8 cellular contexts compared by ENCODE assay signal in the genomic region with DNA sequence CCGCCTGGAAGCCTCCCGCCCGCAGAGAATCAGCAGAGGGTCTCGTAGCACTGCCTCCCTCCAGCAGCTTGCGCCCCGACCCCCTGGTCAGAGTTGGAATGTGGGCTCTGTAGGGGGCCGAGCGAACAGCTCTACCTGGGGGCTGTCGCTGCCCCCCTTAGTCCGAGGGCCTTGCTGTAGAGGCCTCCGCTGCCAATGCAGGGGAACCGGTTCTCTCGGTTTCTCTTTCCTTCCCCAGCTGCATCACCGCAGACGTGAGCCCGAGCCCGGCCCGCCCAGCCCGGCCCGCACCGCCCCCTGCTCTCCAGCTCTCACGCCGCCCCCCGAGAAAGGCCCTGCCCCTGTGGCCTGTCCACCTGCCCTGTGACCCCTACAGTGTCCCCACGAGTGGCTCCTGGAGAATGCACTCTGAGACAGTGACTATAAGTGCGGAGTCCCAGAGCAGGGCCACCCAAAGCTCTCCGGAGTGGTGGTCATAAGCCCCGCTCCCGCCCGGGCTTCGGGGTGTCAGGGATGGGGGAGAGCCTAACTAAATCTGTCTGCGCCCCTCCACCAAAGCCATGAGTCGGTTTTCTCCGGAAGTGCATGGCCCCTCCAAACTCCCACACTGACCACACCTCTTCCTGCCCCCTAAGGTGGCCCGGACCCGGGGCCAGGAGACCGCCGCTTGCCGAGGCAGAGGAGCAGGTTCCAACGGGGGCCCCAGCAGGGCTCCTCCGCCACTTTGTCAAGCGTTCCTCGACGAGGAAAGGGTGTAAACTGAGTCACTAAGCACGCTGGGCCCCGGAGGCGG. TPM values are rescaled to one million over a fixed set of nuclear protein-coding genes. Genes with fewer than 3 reads are reported as not detected.
DNase-seq lines count a peak whose midpoint lies in the region; ATAC-seq, FAIRE-seq and TF ChIP-seq lines count a peak whose summit lies in the region.

No MANE protein-coding gene starts in this region.

- H3K36me3 ChIP-seq in OCI-LY3 (replicated peaks; ENCODE audit: low read depth, low read length) (no peaks in the 10 kb centered on the region), ectodermal cell (ENCODE audit: control insufficient read depth, insufficient read depth, low read length) (no peaks in the 10 kb centered on the region)

- H3K4me3 ChIP-seq in OCI-LY3 (ENCODE audit: low read length) (peak overlapping the region; percentile 80), ectodermal cell (ENCODE audit: insufficient read depth, low read depth, low read length) (peak overlapping the region; percentile 35)

- H3K79me2 ChIP-seq in OCI-LY3 (ENCODE audit: low read length), result no peaks in the 10 kb centered on the region

- H3K4me2 ChIP-seq in OCI-LY3 (ENCODE audit: low read length), result peak overlapping the region; percentile 89

- H3K9ac ChIP-seq in OCI-LY3 (ENCODE audit: low read length), result peak overlapping the region; percentile 62

- H3K4me1 ChIP-seq in OCI-LY3 (ENCODE audit: low read length), result peaks cover 32% of the 10 kb centered on the region
- H3K4me1 ChIP-seq in ectodermal cell (ENCODE audit: control insufficient read depth, insufficient read depth, low read length), result peaks cover 7% of the 10 kb centered on the region

- H3K4me3 Mint-ChIP-seq in naive B cell, result peak overlapping the region; percentile 84 to 93 (median 86)

- DNase-seq in CD1c-positive myeloid dendritic cell (ENCODE audit: extremely low spot score) (peak; percentile 46), naive B cell (peak; percentile 60), medulla oblongata (ENCODE audit: extremely low spot score) (no peak), NCI-H510A (lab: John Stamatoyannopoulos, UW) (no peak), HTR-8/SVneo (ENCODE audit: insufficient read length, low spot score) (no peak)

- no peaks in the 10 kb centered on the region for H3K9me3 Mint-ChIP-seq in naive B cell

- peak overlapping the region in 4 of 6 donors; percentile 77 to 91 (median 84) for H3K27ac Mint-ChIP-seq in naive B cell

- H3K36me3 Mint-ChIP-seq in naive B cell, result no peaks in the 10 kb centered on the region

- H3K27ac ChIP-seq in OCI-LY3 (ENCODE audit: low read length) (peak overlapping the region; percentile 17; the same call in 1 of the 2 replicates), ectodermal cell (ENCODE audit: insufficient read depth, low read depth, low read length, poor library complexity, severe bottlenecking) (no peak overlapping the region)

- peak; percentile 14 for ATAC-seq in GM21381 (IDR thresholded peaks at IDR 0.05; ENCODE audit: unreplicated experiment)
- ATAC-seq in naive B cell (ENCODE audit: low read depth in 2 of 2), result peak; percentile 43 to 49

- H3K9me3 ChIP-seq in OCI-LY3 (ENCODE audit: insufficient read depth, low read length), result no peaks in the 10 kb centered on the region
- no peaks in the 10 kb centered on the region for H3K9me3 ChIP-seq in ectodermal cell (ENCODE audit: control insufficient read depth, low read length)

- H2AFZ ChIP-seq in OCI-LY3 (ENCODE audit: low read depth, low read length), result peak overlapping the region; percentile 42

- no peak for TF ChIP-seq CTCF in OCI-LY3 (IDR thresholded peaks at IDR 0.05; ENCODE audit: low read depth, low read length)

- H4K20me1 ChIP-seq in OCI-LY3 (ENCODE audit: insufficient read depth, low read length), result no peaks in the 10 kb centered on the region

- H3K27me3 ChIP-seq in OCI-LY3 (ENCODE audit: low read depth, low read length) (peaks cover 4% of the 10 kb centered on the region; the same call in 1 of the 2 replicates), ectodermal cell (ENCODE audit: control insufficient read depth, insufficient read depth, low read length, poor library complexity, severe bottlenecking) (peaks cover 82% of the 10 kb centered on the region)

- FAIRE-seq in HTR-8/SVneo (lab: Jason Lieb, UNC), result no peak

- H3K4me1 Mint-ChIP-seq in naive B cell, result peaks cover 30 to 51% (median 31%) of the 10 kb centered on the region in 3 donors

- no peaks in the 10 kb centered on the region for H3K27me3 Mint-ChIP-seq in naive B cell

- WGBS in ectodermal cell, 2 experiments, result 5% methylated on average over 47 of the region's 47 CpGs

RNA-seq across cellular contexts. Expression of a gene that starts 1.7 kb away (rescaled TPM):
- polyA plus RNA-seq in ectodermal cell (2013, experiment 1 of 4), result 2.2 TPM
- polyA plus RNA-seq in ectodermal cell (2013, experiment 2 of 4), result 3.2 TPM
- polyA plus RNA-seq in ectodermal cell (2013, experiment 3 of 4), result 3.1 TPM
- polyA plus RNA-seq in ectodermal cell (2013, experiment 4 of 4), result 1.6 TPM
- polyA plus RNA-seq in naive B cell (ENCODE audit: low read depth in 6 of 6), result 10 to 100 TPM; 32.3 to 76.2 (median 40.9) TPM

RNA-seq across cellular contexts. Expression of a gene that starts 59.6 kb away (rescaled TPM):
- 12.7 TPM for polyA plus RNA-seq in ectodermal cell (2013, experiment 1 of 4)
- polyA plus RNA-seq in ectodermal cell (2013, experiment 2 of 4), result 12.1 TPM
- 6.8 TPM for polyA plus RNA-seq in ectodermal cell (2013, experiment 3 of 4)
- 7.4 TPM for polyA plus RNA-seq in ectodermal cell (2013, experiment 4 of 4)
- 10 to 100 TPM in 5 of 6 donors, 1 to 10 TPM in 1; 6.3 to 19.6 (median 16.2) TPM for polyA plus RNA-seq in naive B cell (ENCODE audit: low read depth in 6 of 6)

Comparison
In these comparisons a context has a peak if more than half of its experiments do, and no peak if none do; other contexts are left out.
1. DNase-seq: peak in CD1c-positive myeloid dendritic cell (single experiment) and naive B cell (single experiment); none in medulla oblongata (single experiment), NCI-H510A (single experiment) and HTR-8/SVneo (single experiment).